In genomic region chr13:101917475-101917810, GRCh38 we compare ENCODE assay signal across 10 cellular contexts.
A peak's percentile ranks its signal among the peaks of the same experiment; 100 is the strongest.
DNase-seq lines count a peak whose midpoint lies in the region; ATAC-seq and TF ChIP-seq lines count a peak whose summit lies in the region.
"Had no signal": no experiment of that assay in that cellular context is flagged by ENCODE, and none has a peak within 500 bp of the region (broad histone marks: within the 10 kb centered on the region; RNA-seq: fewer than 3 reads in every experiment).

No MANE protein-coding gene starts in this region.

- H3K4me3 ChIP-seq in SK-N-MC (peak overlapping the region; percentile 77), neural progenitor cell (peak overlapping the region; percentile 67), Peyer's patch (no peak overlapping the region)

- no peak for ATAC-seq in HG03439 (IDR thresholded peaks at IDR 0.05; ENCODE audit: unreplicated experiment)
- ATAC-seq: esophagus mucosa had no signal

- H2AFZ ChIP-seq in neural progenitor cell (replicated peaks), result no peak overlapping the region

- H3K27me3 ChIP-seq in neural progenitor cell (peaks cover 100% of the 10 kb centered on the region), Peyer's patch (peaks cover 0 to 24% of the 10 kb centered on the region in 2 donors)

- peak overlapping the region; percentile 96 for H3K4me2 ChIP-seq in neural progenitor cell

- H3K4me1 Mint-ChIP-seq in neural progenitor cell, result peaks cover 30% of the 10 kb centered on the region

- H3K27ac ChIP-seq in SK-N-MC, result no peak overlapping the region
- no peak overlapping the region for H3K27ac ChIP-seq in neural progenitor cell
- no peak overlapping the region for H3K27ac ChIP-seq in Peyer's patch

- H4K20me1 ChIP-seq in neural progenitor cell (ENCODE audit: low read depth), result peaks cover 61% of the 10 kb centered on the region

- DNase-seq in DMS79 treated with DMSO at 0.1 percent for 48 hours (lab: John Stamatoyannopoulos, UW) (peak; percentile 96), NCI-H1417 (lab: John Stamatoyannopoulos, UW) (peak; percentile 92 to 94 (median 93)), SK-N-MC (ENCODE audit: low read depth, low spot score) (no peak), neural progenitor cell (ENCODE audit: low spot score) (peak; percentile 54), SKM-1 treated with dmso at 0.1 percent for 144 hours (lab: John Stamatoyannopoulos, UW; ENCODE audit: unreplicated experiment) (no peak), Peyer's patch (no peak)
- DNase-seq: activated naive CD4-positive, alpha-beta T cell had no signal

- no peak overlapping the region for H3K27ac Mint-ChIP-seq in neural progenitor cell
- H3K27ac Mint-ChIP-seq: T-helper 2 cell treated with Interferon-gamma antibody and Interleukin-4, amounts not matched to agents 5 μg/mL and 100 μg/mL, for 36 hours had no signal

- TF ChIP-seq CTCF in neural progenitor cell (IDR thresholded peaks at IDR 0.05), result no peak
- no peak for TF ChIP-seq CTCF in Peyer's patch (IDR thresholded peaks at IDR 0.05)

- peak overlapping the region; percentile 83 for H3K4me3 Mint-ChIP-seq in neural progenitor cell
- H3K4me3 Mint-ChIP-seq: T-helper 2 cell treated with Interferon-gamma antibody and Interleukin-4, amounts not matched to agents 5 μg/mL and 100 μg/mL, for 36 hours had no signal

- H3K27me3 Mint-ChIP-seq in neural progenitor cell (ENCODE audit: insufficient read depth, low read depth), result peaks cover 42% of the 10 kb centered on the region

- TF ChIP-seq POLR2A in Peyer's patch (IDR thresholded peaks at IDR 0.05), result no peak

- no peaks in the 10 kb centered on the region for H3K9me3 ChIP-seq in SK-N-MC (ENCODE audit: low read depth, low read length)
- no peaks in the 10 kb centered on the region for H3K9me3 ChIP-seq in neural progenitor cell (ENCODE audit: low read depth)
- no peaks in the 10 kb centered on the region for H3K9me3 ChIP-seq in Peyer's patch

- peaks cover 20% of the 10 kb centered on the region for H3F3A ChIP-seq in neural progenitor cell (ENCODE audit: low read depth)

- H3K79me2 ChIP-seq in neural progenitor cell (ENCODE audit: low read depth), result no peaks in the 10 kb centered on the region

- no peaks in the 10 kb centered on the region for H3K36me3 ChIP-seq in SK-N-MC (ENCODE audit: insufficient read depth, low read length)
- no peaks in the 10 kb centered on the region for H3K36me3 ChIP-seq in neural progenitor cell
- no peaks in the 10 kb centered on the region for H3K36me3 ChIP-seq in Peyer's patch

- H3K9me3 Mint-ChIP-seq in neural progenitor cell, result no peaks in the 10 kb centered on the region
- H3K9me3 Mint-ChIP-seq: T-helper 2 cell treated with Interferon-gamma antibody and Interleukin-4, amounts not matched to agents 5 μg/mL and 100 μg/mL, for 36 hours had no signal

- H3K9ac ChIP-seq in SK-N-MC (ENCODE audit: insufficient read length), result no peak overlapping the region
- H3K9ac ChIP-seq in neural progenitor cell, result no peak overlapping the region

- no peaks in the 10 kb centered on the region for H3K36me3 Mint-ChIP-seq in neural progenitor cell

- peaks cover 11% of the 10 kb centered on the region for H3K4me1 ChIP-seq in neural progenitor cell
- H3K4me1 ChIP-seq in Peyer's patch, result peaks cover 0 to 11% (median 0%) of the 10 kb centered on the region in 4 donors

Comparison
In these comparisons a context has a peak if more than half of its experiments do, and no peak if none do; other contexts are left out.
1. DNase-seq: peak in DMS79 treated with DMSO at 0.1 percent for 48 hours (single experiment), NCI-H1417 (3 of 3) and neural progenitor cell (single experiment); none in SK-N-MC (single experiment), SKM-1 treated with dmso at 0.1 percent for 144 hours (single experiment) and Peyer's patch (0 of 3).
2. H3K4me3 ChIP-seq: peak in SK-N-MC (single experiment) and neural progenitor cell (single experiment); none in Peyer's patch (0 of 4).